In genomic region chr5:173592050-173592669, GRCh38 we compare ENCODE assay signal across 10 cellular contexts. TPM values are rescaled to one million over a fixed set of nuclear protein-coding genes. Genes with fewer than 3 reads are reported as not detected.
DNase-seq lines count a peak whose midpoint lies in the region; ATAC-seq and TF ChIP-seq lines count a peak whose summit lies in the region.
"Had no signal": no experiment of that assay in that cellular context is flagged by ENCODE, and none has a peak within 500 bp of the region (broad histone marks: within the 10 kb centered on the region; RNA-seq: fewer than 3 reads in every experiment).

No MANE protein-coding gene starts in this region.

- H2AFZ ChIP-seq in HCT116 (ENCODE audit: low read depth, low read length, poor library complexity, severe bottlenecking): no peak overlapping the region

- no peaks in the 10 kb centered on the region for H3K36me3 ChIP-seq in HCT116 (ENCODE audit: control insufficient read depth in 1 of 2, insufficient read depth in 2 of 2, low read length in 2 of 2)
- no peaks in the 10 kb centered on the region for H3K36me3 ChIP-seq in right atrium auricular region

- peaks cover 67% of the 10 kb centered on the region for H3K9me3 Mint-ChIP-seq in activated CD4-positive, alpha-beta memory T cell treated with anti-CD3 and anti-CD28 coated beads for 36 hours
- H3K9me3 Mint-ChIP-seq in mesothelial cell of epicardium: peaks cover 44% of the 10 kb centered on the region

- intact Hi-C loops in HCT116 (cut with micrococcal nuclease): no loop called here
- intact Hi-C loops in activated CD4-positive, alpha-beta memory T cell treated with anti-CD3 and anti-CD28 coated beads for 36 hours (cut with micrococcal nuclease): no loop called here

- no peaks in the 10 kb centered on the region for H3K27me3 ChIP-seq in HCT116 (ENCODE audit: insufficient read depth, low read length)
- H3K27me3 ChIP-seq in right atrium auricular region: no peaks in the 10 kb centered on the region
- H3K27me3 ChIP-seq: BLaER1 treated with 17β-estradiol and CSF1 and Interleukin-3, amounts not matched to agents 10 nM and 100 nM had no signal

- BruUV-seq in HCT116 (replicated peaks; lab: Mats Ljungman, UMichigan): no TSS peak

- H3K4me3 ChIP-seq in HCT116 (replicated peaks in 1 of 2; ENCODE audit: low read depth in 1 of 2, low read length in 2 of 2): no peak overlapping the region
- no peak overlapping the region for H3K4me3 ChIP-seq in right atrium auricular region

- CTCF ChIA-PET in HCT116 (lab: Charles Lee): interaction anchor here (0.7 to 1.1 kb wide), 3 partner anchors 13 to 613 kb away, joined by 3 to 8 read pairs (median 3); no protein-coding TSS in a partner anchor
- CTCF ChIA-PET in activated CD4-positive, alpha-beta memory T cell treated with anti-CD3 and anti-CD28 coated beads for 36 hours (lab: Charles Lee): interaction anchor here (0.5 to 4.3 kb wide), 11 partner anchors 9 to 720 kb away, joined by 3 to 19 read pairs (median 4); partner anchors contain the start of gene BOD1

- H3K79me2 ChIP-seq in HCT116 (ENCODE audit: insufficient read depth, low read length): no peaks in the 10 kb centered on the region

- peak; percentile 0 for DNase-seq in NCI-H2227 (lab: John Stamatoyannopoulos, UW; ENCODE audit: unreplicated experiment)
- no peak for DNase-seq in NCI-H2227 treated with DMSO at 0.1 percent for 48 hours (lab: John Stamatoyannopoulos, UW)
- DNase-seq in HCT116 (ENCODE audit: low read depth, low spot score): peak; percentile 51
- DNase-seq in activated CD4-positive, alpha-beta memory T cell treated with anti-CD3 and anti-CD28 coated beads for 36 hours: peak; percentile 25
- no peak for DNase-seq in mesothelial cell of epicardium (ENCODE audit: low spot score in 2 of 2, unreplicated experiment in 2 of 2)
- DNase-seq in foreskin melanocyte: no peak
- no peak for DNase-seq in NCI-H524 (lab: John Stamatoyannopoulos, UW)
- DNase-seq in right atrium auricular region (ENCODE audit: low spot score): no peak

- POLR2A ChIA-PET in HCT116 (lab: Charles Lee): interaction anchor here (1.0 kb wide), 1 partner anchor 264 kb away, joined by 3 read pairs; the partner anchor contains the start of gene STC2
- POLR2A ChIA-PET in activated CD4-positive, alpha-beta memory T cell treated with anti-CD3 and anti-CD28 coated beads for 36 hours (lab: Charles Lee): no interaction called here

- H3K27ac Mint-ChIP-seq in activated CD4-positive, alpha-beta memory T cell treated with anti-CD3 and anti-CD28 coated beads for 36 hours: no peak overlapping the region
- H3K27ac Mint-ChIP-seq in mesothelial cell of epicardium: no peak overlapping the region
- H3K27ac Mint-ChIP-seq: brain had no signal

- H3K4me3 Mint-ChIP-seq in activated CD4-positive, alpha-beta memory T cell treated with anti-CD3 and anti-CD28 coated beads for 36 hours: no peak overlapping the region
- no peak overlapping the region for H3K4me3 Mint-ChIP-seq in mesothelial cell of epicardium
- H3K4me3 Mint-ChIP-seq: brain had no signal

- no peak overlapping the region for H3K4me2 ChIP-seq in HCT116 (ENCODE audit: low read length)

- H3K9me3 ChIP-seq in HCT116 (ENCODE audit: control insufficient read depth in 1 of 2, insufficient read depth in 1 of 2, low read depth in 1 of 2, low read length in 2 of 2) (peaks cover 21 to 23% of the 10 kb centered on the region in 2 experiments; a peak in 2 of 4 replicates), right atrium auricular region (peaks cover 9 to 26% of the 10 kb centered on the region in 2 donors)

- TF ChIP-seq POLR2A in HCT116 (IDR thresholded peaks at IDR 0.05; ENCODE audit: borderline replicate concordance, extremely low read depth, insufficient read depth, insufficient read length): no peak

- H3K36me3 Mint-ChIP-seq in activated CD4-positive, alpha-beta memory T cell treated with anti-CD3 and anti-CD28 coated beads for 36 hours: peaks cover 38% of the 10 kb centered on the region
- peaks cover 33% of the 10 kb centered on the region for H3K36me3 Mint-ChIP-seq in mesothelial cell of epicardium

- H3K4me1 ChIP-seq in HCT116 (ENCODE audit: control insufficient read depth in 1 of 2, insufficient read depth in 2 of 2, low read length in 2 of 2) (no peaks in the 10 kb centered on the region), right atrium auricular region (peaks cover 0 to 9% of the 10 kb centered on the region in 2 donors)

- H3K27ac ChIP-seq in HCT116 (ENCODE audit: low read depth, low read length): no peak overlapping the region
- no peak overlapping the region for H3K27ac ChIP-seq in right atrium auricular region

- no peaks in the 10 kb centered on the region for H3K27me3 Mint-ChIP-seq in activated CD4-positive, alpha-beta memory T cell treated with anti-CD3 and anti-CD28 coated beads for 36 hours
- H3K27me3 Mint-ChIP-seq in mesothelial cell of epicardium (ENCODE audit: low read depth): no peaks in the 10 kb centered on the region

- TF ChIP-seq RAD21 in HCT116 (IDR thresholded peaks at IDR 0.05; ENCODE audit: low read depth): peak; percentile 59

- peak; percentile 58 to 94 (median 83); a peak in 5 of 6 replicates for TF ChIP-seq CTCF in HCT116 (IDR thresholded peaks at IDR 0.05 in 2 of 3, conservative IDR thresholded peaks at IDR 0.05 in 1 of 3; ENCODE audit: borderline replicate concordance in 1 of 3, insufficient read depth in 1 of 3, low read depth in 2 of 3, low read length in 2 of 3)
- TF ChIP-seq CTCF in mesothelial cell of epicardium (IDR thresholded peaks at IDR 0.05; ENCODE audit: unreplicated experiment): peak; percentile 56
- TF ChIP-seq CTCF in right atrium auricular region (IDR thresholded peaks at IDR 0.05): peak in 1 of 2 donors; percentile 40

- RAD21 ChIA-PET in HCT116 (lab: Charles Lee; ENCODE audit: low non-redundant PET in 1 of 2, low total read pairs in 2 of 2, uncharacterized antibody in 2 of 2, unreplicated experiment in 2 of 2): interaction anchor here (0.5 to 1.3 kb wide), 2 partner anchors 24 to 416 kb away, joined by 3 read pairs; no protein-coding TSS in a partner anchor

- no peak overlapping the region for H3K9ac ChIP-seq in HCT116 (ENCODE audit: low read length)
- H3K9ac ChIP-seq: BLaER1 treated with 17β-estradiol and CSF1 and Interleukin-3, amounts not matched to agents 10 nM and 100 nM had no signal

- H3K4me1 Mint-ChIP-seq in activated CD4-positive, alpha-beta memory T cell treated with anti-CD3 and anti-CD28 coated beads for 36 hours (ENCODE audit: low read depth): no peaks in the 10 kb centered on the region
- H3K4me1 Mint-ChIP-seq in mesothelial cell of epicardium: no peaks in the 10 kb centered on the region
- H3K4me1 Mint-ChIP-seq: brain had no signal

- no peaks in the 10 kb centered on the region for H3K9me2 ChIP-seq in HCT116 (ENCODE audit: insufficient read depth)

- ATAC-seq in HCT116: no peak; the same call in 1 of the 2 replicates

- no peaks in the 10 kb centered on the region for H4K20me1 ChIP-seq in HCT116 (ENCODE audit: insufficient read depth)

TF ChIP-seq in HCT116, 20 proteins besides CTCF, POLR2A, EP300 and RAD21:
- TF ChIP-seq EZH2 (IDR thresholded peaks at IDR 0.05): no peak
- 0 out of 2 replicates have a peak, but pooled peaks have one; percentile 22 for TF ChIP-seq POLR2AphosphoS5 (IDR thresholded peaks at IDR 0.05; ENCODE audit: low read depth, low read length)
- TF ChIP-seq CBX3 (IDR thresholded peaks at IDR 0.05; ENCODE audit: low read depth): peak; percentile 100
TF ChIP-seq in HCT116: peak in this region for 2.

RNA-seq across cellular contexts. Expression of gene BOD1, which starts 24.3 kb away (rescaled TPM):
- total RNA-seq in HCT116 (2021; ENCODE audit: unreplicated experiment): 60.2 TPM
- 50.5 and 64.2 TPM in 2 replicates for polyA plus RNA-seq in HCT116 (2012)
- total RNA-seq in activated CD4-positive, alpha-beta memory T cell treated with anti-CD3 and anti-CD28 coated beads for 36 hours: 10 to 100 TPM; 23.9 to 28.6 TPM
- total RNA-seq in mesothelial cell of epicardium: 90.6 to 91.9 TPM (median 91.2 TPM) in 3 replicates
- 10 to 100 TPM; 36.9 to 43.2 TPM for total RNA-seq in right atrium auricular region

Comparison
In these comparisons a context has a peak if more than half of its experiments do, and no peak if none do; other contexts are left out.
1. DNase-seq: peak in NCI-H2227 (single experiment), HCT116 (single experiment) and activated CD4-positive, alpha-beta memory T cell treated with anti-CD3 and anti-CD28 coated beads for 36 hours (single experiment); none in NCI-H2227 treated with DMSO at 0.1 percent for 48 hours (single experiment), mesothelial cell of epicardium (0 of 2), foreskin melanocyte (single experiment), NCI-H524 (0 of 2) and right atrium auricular region (single experiment).